In genomic region chr4:55326629-55327028, GRCh38 we compare ENCODE assay signal across 24 cellular contexts. TPM values are rescaled to one million over a fixed set of nuclear protein-coding genes. Genes with fewer than 3 reads are reported as not detected.
DNase-seq lines count a peak whose midpoint lies in the region; ATAC-seq, FAIRE-seq and TF ChIP-seq lines count a peak whose summit lies in the region.
"Had no signal": no experiment of that assay in that cellular context is flagged by ENCODE, and none has a peak within 500 bp of the region (broad histone marks: within the 10 kb centered on the region; RNA-seq: fewer than 3 reads in every experiment).

No MANE protein-coding gene starts in this region.

- no peaks in the 10 kb centered on the region for H3K27me3 ChIP-seq in bronchial epithelial cell (ENCODE audit: control insufficient read depth, insufficient read depth, low read length)
- H3K27me3 ChIP-seq: BLaER1 had no signal

- H3K36me3 ChIP-seq in bronchial epithelial cell (ENCODE audit: control insufficient read depth, insufficient read depth, low read length) = no peaks in the 10 kb centered on the region
- H3K36me3 ChIP-seq in mucosa of descending colon (ENCODE audit: low read depth) = no peaks in the 10 kb centered on the region
- H3K36me3 ChIP-seq: BLaER1, HAP-1 had no signal

- no peak overlapping the region for H3K4me3 Mint-ChIP-seq in stimulated activated effector memory CD8-positive, alpha-beta T cell treated with anti-CD3 and anti-CD28 coated beads, Interleukin-12 subunit alpha, Interleukin-12 subunit beta, amount 100 ng/mL, for 72 hours
- H3K4me3 Mint-ChIP-seq: B cell; CD8-positive, alpha-beta T cell; HFFc6 had no signal

- H3K36me3 Mint-ChIP-seq in stimulated activated effector memory CD8-positive, alpha-beta T cell treated with anti-CD3 and anti-CD28 coated beads, Interleukin-12 subunit alpha, Interleukin-12 subunit beta, amount 100 ng/mL, for 72 hours = no peaks in the 10 kb centered on the region
- H3K36me3 Mint-ChIP-seq: CD4-positive, CD25-positive, alpha-beta regulatory T cell; CD8-positive, alpha-beta T cell had no signal

- no peak overlapping the region for H3K27ac Mint-ChIP-seq in stimulated activated effector memory CD8-positive, alpha-beta T cell treated with anti-CD3 and anti-CD28 coated beads, Interleukin-12 subunit alpha, Interleukin-12 subunit beta, amount 100 ng/mL, for 72 hours
- H3K27ac Mint-ChIP-seq: B cell; CD4-positive, CD25-positive, alpha-beta regulatory T cell; CD8-positive, alpha-beta T cell; HFFc6 had no signal

- H3K4me3 ChIP-seq in bronchial epithelial cell (ENCODE audit: low read depth, low read length) (no peak overlapping the region), mucosa of descending colon (no peak overlapping the region)
- H3K4me3 ChIP-seq: BLaER1, HAP-1 had no signal

- peaks cover 5% of the 10 kb centered on the region for H3K9me3 ChIP-seq in mucosa of descending colon
- H3K9me3 ChIP-seq: HAP-1 had no signal

- TF ChIP-seq CTCF in bronchial epithelial cell (IDR thresholded peaks at IDR 0.05; ENCODE audit: insufficient read depth, low read length, severe bottlenecking) (no peak), mucosa of descending colon (IDR thresholded peaks at IDR 0.05) (no peak)

- DNase-seq in NCI-H510A treated with DMSO at 0.1 percent for 48 hours (lab: John Stamatoyannopoulos, UW) (peak; percentile 17), NCI-H510A (lab: John Stamatoyannopoulos, UW) (no peak), DMS53 treated with DMSO at 0.1 percent for 48 hours (lab: John Stamatoyannopoulos, UW; ENCODE audit: unreplicated experiment) (peak; percentile 41), bronchial epithelial cell (ENCODE audit: low read depth) (peak; percentile 45), mucosa of descending colon (no peak), GM19239 (ENCODE audit: insufficient read length, low spot score) (no peak)
- DNase-seq in stimulated activated effector memory CD8-positive, alpha-beta T cell treated with anti-CD3 and anti-CD28 coated beads, Interleukin-12 subunit alpha, Interleukin-12 subunit beta, amount 100 ng/mL, for 72 hours (ENCODE audit: low spot score in 2 of 2) = no peak
- DNase-seq: Caco-2; CD4-positive, CD25-positive, alpha-beta regulatory T cell; CD8-positive, alpha-beta T cell; DMS 273 treated with DMSO at 0.1 percent for 48 hours; DMS79 treated with DMSO at 0.1 percent for 48 hours; GF-D8; GOT3; HFFc6 had no signal

- no peaks in the 10 kb centered on the region for H3K4me1 Mint-ChIP-seq in stimulated activated effector memory CD8-positive, alpha-beta T cell treated with anti-CD3 and anti-CD28 coated beads, Interleukin-12 subunit alpha, Interleukin-12 subunit beta, amount 100 ng/mL, for 72 hours
- H3K4me1 Mint-ChIP-seq: B cell had no signal

- H3K4me1 ChIP-seq in mucosa of descending colon (ENCODE audit: low read depth) = peaks cover 6% of the 10 kb centered on the region
- H3K4me1 ChIP-seq: BLaER1, Caco-2, HAP-1 had no signal

- no peaks in the 10 kb centered on the region for H3K9me3 Mint-ChIP-seq in stimulated activated effector memory CD8-positive, alpha-beta T cell treated with anti-CD3 and anti-CD28 coated beads, Interleukin-12 subunit alpha, Interleukin-12 subunit beta, amount 100 ng/mL, for 72 hours
- H3K9me3 Mint-ChIP-seq: HFFc6 had no signal

- FAIRE-seq in bronchial epithelial cell (lab: Jason Lieb, UNC) = no peak
- FAIRE-seq in GM19239 (lab: Jason Lieb, UNC) = no peak
- FAIRE-seq: A204.1, D721Med, GM12891, GM18507, H54 had no signal

- ATAC-seq in mucosa of descending colon (peak; percentile 67), HG02981 (IDR thresholded peaks at IDR 0.05; ENCODE audit: unreplicated experiment) (no peak)
- no peak for ATAC-seq in stimulated activated effector memory CD8-positive, alpha-beta T cell treated with anti-CD3 and anti-CD28 coated beads, Interleukin-12 subunit alpha, Interleukin-12 subunit beta, amount 100 ng/mL, for 72 hours
- ATAC-seq: CD8-positive, alpha-beta T cell had no signal

- intact Hi-C loops in mucosa of descending colon (cut with DNase I, micrococcal nuclease) = loop anchor here in 1 of 2 donors (10.0 kb wide), 1 partner anchor 352 kb away; no protein-coding TSS in a partner anchor

RNA-seq across cellular contexts. Expression of gene SRD5A3, which starts 19.4 kb away (rescaled TPM):
- total RNA-seq in bronchial epithelial cell (5.5 and 19.5 TPM in 2 replicates), mucosa of descending colon (10 to 100 TPM in 2 of 3 donors, 1 to 10 TPM in 1; 5.9 to 14.7 (median 14.0) TPM)

Comparison
In these comparisons a context has a peak if more than half of its experiments do, and no peak if none do; other contexts are left out.
1. DNase-seq: peak in NCI-H510A treated with DMSO at 0.1 percent for 48 hours (single experiment), DMS53 treated with DMSO at 0.1 percent for 48 hours (single experiment) and bronchial epithelial cell (single experiment); none in NCI-H510A (single experiment), mucosa of descending colon (0 of 3), stimulated activated effector memory CD8-positive, alpha-beta T cell treated with anti-CD3 and anti-CD28 coated beads, Interleukin-12 subunit alpha, Interleukin-12 subunit beta, amount 100 ng/mL, for 72 hours (0 of 2) and GM19239 (single experiment).